In the genomic region with DNA sequence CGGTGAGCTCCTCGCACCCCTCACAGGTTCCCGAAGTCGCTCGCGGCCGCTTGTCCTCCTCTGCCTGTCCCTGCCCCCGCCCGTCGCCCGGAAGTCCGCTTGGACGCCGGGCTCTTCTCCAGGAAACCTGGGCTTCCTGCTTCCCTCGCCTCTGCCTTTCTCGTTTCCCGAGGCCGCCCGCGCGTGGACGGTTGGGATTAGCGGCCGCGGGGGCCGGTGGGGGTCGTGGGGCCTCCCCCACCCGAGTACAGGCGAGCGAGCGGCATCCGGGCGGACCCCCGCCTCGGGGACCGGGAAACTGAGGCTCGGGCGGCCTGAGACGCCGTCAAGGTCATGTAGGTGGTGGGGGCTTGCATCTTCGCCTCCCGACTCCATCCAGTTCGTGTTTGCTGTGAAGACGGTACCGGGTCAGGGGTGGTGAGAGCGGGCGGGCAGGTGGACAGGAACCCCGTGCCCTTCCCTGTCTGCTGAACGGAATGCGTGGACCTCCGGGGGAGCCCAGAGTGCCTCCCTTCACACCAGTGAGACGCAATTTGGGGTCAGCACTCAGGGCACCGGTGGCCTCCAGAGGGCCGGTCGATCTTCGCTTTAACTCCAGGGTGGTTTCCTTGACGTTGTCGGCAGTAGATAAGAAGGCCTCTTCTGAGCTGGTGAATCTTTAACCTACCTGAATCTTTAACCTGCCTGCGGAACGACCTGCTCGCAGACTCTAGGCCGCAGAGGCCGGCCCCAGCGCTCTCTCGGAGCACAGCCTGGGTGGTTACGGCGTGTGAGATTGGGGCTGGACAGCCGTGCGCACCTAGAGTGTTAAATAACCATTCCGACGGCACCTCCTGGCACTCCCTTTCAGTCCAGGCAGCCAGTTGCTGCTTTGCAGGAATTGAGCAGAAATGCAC, we compare ENCODE assay signal across 8 cellular contexts. TPM values are rescaled to one million over a fixed set of nuclear protein-coding genes. Genes with fewer than 3 reads are reported as not detected.
DNase-seq lines count a peak whose midpoint lies in the region; ATAC-seq and TF ChIP-seq lines count a peak whose summit lies in the region.

No MANE protein-coding gene starts in this region.

- H3K27ac ChIP-seq in HEK293 (ENCODE audit: extremely low read depth, low read depth, low read length) (peak overlapping the region; percentile 93), SJSA1 (peak overlapping the region; percentile 97), coronary artery (peak overlapping the region; percentile 97 to 99), temporal lobe (ENCODE audit: low read depth, low read length) (peak overlapping the region; percentile 79)

- peak overlapping the region; percentile 76 for H3K4me3 ChIP-seq in HEK293 (ENCODE audit: low read depth, low read length)
- H3K4me3 ChIP-seq in SJSA1, result peak overlapping the region; percentile 98
- peak overlapping the region; percentile 85 for H3K4me3 ChIP-seq in coronary artery

- DNase-seq in ELF-1 (ENCODE audit: low read depth, low spot score), result peak; percentile 55
- DNase-seq in SJSA1 (ENCODE audit: low read depth in 1 of 2, low spot score in 2 of 2), result peak in 1 of 2 experiments; percentile 33
- DNase-seq in coronary artery (ENCODE audit: low spot score), result no peak
- peak; percentile 62 to 78 for DNase-seq in lung microvascular endothelial cell (ENCODE audit: low read depth in 2 of 2)

- H3K9me3 ChIP-seq in HEK293 (ENCODE audit: control insufficient read depth, insufficient read depth, low read depth, low read length) (no peaks in the 10 kb centered on the region), SJSA1 (replicated peaks) (no peaks in the 10 kb centered on the region)

- CTCF ChIA-PET in HEK293 (lab: Yijun Ruan, JAX), result interaction anchor here (0.5 to 1.5 kb wide), 6 partner anchors 48 to 812 kb away, joined by 3 to 5 read pairs (median 4); no protein-coding TSS in a partner anchor

- TF ChIP-seq CTCF in HEK293 (tag by site-specific recombination; IDR thresholded peaks at IDR 0.05), result no peak
- no peak for TF ChIP-seq CTCF in coronary artery (IDR thresholded peaks at IDR 0.05)

- peaks cover 0 to 36% of the 10 kb centered on the region in 2 experiments; a peak in 2 of 3 replicates for H3K36me3 ChIP-seq in HEK293 (ENCODE audit: control insufficient read depth in 2 of 2, insufficient read depth in 1 of 2, low read length in 2 of 2)
- H3K36me3 ChIP-seq in SJSA1, result peaks cover 40% of the 10 kb centered on the region

- H3K4me1 ChIP-seq in HEK293 (ENCODE audit: control insufficient read depth, insufficient read depth, low read length) (peaks cover 35% of the 10 kb centered on the region), SJSA1 (replicated peaks) (peaks cover 56% of the 10 kb centered on the region)

- ATAC-seq in GM21576 (IDR thresholded peaks at IDR 0.05; ENCODE audit: unreplicated experiment) (no peak), HG02588 (IDR thresholded peaks at IDR 0.05; ENCODE audit: unreplicated experiment) (no peak)

- POLR2A ChIA-PET in HEK293 (lab: Yijun Ruan, JAX), result interaction anchor here (0.5 to 2.9 kb wide), 14 partner anchors 9 to 400 kb away, joined by 3 to 21 read pairs (median 6); partner anchors contain the start of genes IBA57, MRPL55 and WNT9A

- no peaks in the 10 kb centered on the region for H3K27me3 ChIP-seq in SJSA1 (replicated peaks)

TF ChIP-seq in HEK293, 187 proteins besides CTCF, POLR2A, EP300 and RAD21 (continues in another document):
- TF ChIP-seq ZSCAN30 (tag by site-specific recombination; IDR thresholded peaks at IDR 0.05), result 0 out of 2 replicates have a peak, but pooled peaks have one; percentile 2
- TF ChIP-seq ZNF670 (tag by site-specific recombination; IDR thresholded peaks at IDR 0.05; ENCODE audit: low read depth), result no peak
- TF ChIP-seq, protein P1, sequence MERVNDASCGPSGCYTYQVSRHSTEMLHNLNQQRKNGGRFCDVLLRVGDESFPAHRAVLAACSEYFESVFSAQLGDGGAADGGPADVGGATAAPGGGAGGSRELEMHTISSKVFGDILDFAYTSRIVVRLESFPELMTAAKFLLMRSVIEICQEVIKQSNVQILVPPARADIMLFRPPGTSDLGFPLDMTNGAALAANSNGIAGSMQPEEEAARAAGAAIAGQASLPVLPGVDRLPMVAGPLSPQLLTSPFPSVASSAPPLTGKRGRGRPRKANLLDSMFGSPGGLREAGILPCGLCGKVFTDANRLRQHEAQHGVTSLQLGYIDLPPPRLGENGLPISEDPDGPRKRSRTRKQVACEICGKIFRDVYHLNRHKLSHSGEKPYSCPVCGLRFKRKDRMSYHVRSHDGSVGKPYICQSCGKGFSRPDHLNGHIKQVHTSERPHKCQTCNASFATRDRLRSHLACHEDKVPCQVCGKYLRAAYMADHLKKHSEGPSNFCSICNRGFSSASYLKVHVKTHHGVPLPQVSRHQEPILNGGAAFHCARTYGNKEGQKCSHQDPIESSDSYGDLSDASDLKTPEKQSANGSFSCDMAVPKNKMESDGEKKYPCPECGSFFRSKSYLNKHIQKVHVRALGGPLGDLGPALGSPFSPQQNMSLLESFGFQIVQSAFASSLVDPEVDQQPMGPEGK (tag by site-specific recombination; IDR thresholded peaks at IDR 0.05), result peak; percentile 60
- peak; percentile 19; the same call in 1 of the 2 replicates for TF ChIP-seq ZNF391 (tag by site-specific recombination; IDR thresholded peaks at IDR 0.05; ENCODE audit: borderline replicate concordance, low read depth)
- TF ChIP-seq KLF1 (tag by site-specific recombination; IDR thresholded peaks at IDR 0.05), result no peak
- TF ChIP-seq ZNF501 (tag by site-specific recombination; IDR thresholded peaks at IDR 0.05), result peak; percentile 55; the same call in 1 of the 2 replicates
- peak; percentile 35; the same call in 1 of the 2 replicates for TF ChIP-seq ZNF639 (tag by site-specific recombination; IDR thresholded peaks at IDR 0.05)
- 0 out of 2 replicates have a peak, but pooled peaks have one; percentile 32 for TF ChIP-seq ZNF2 (tag by site-specific recombination; IDR thresholded peaks at IDR 0.05)
- peak; percentile 55 for TF ChIP-seq GLIS2 (tag by site-specific recombination; IDR thresholded peaks at IDR 0.05)
- 0 out of 2 replicates have a peak, but pooled peaks have one; percentile 0 for TF ChIP-seq ZNF596 (tag by site-specific recombination; IDR thresholded peaks at IDR 0.05)
- TF ChIP-seq ZNF623 (tag by site-specific recombination; IDR thresholded peaks at IDR 0.05), result peak; percentile 14; the same call in 1 of the 2 replicates
- TF ChIP-seq ZNF146 (tag by site-specific recombination; IDR thresholded peaks at IDR 0.05), result no peak
- TF ChIP-seq ZBTB21 (tag by site-specific recombination; IDR thresholded peaks at IDR 0.05), result no peak
- 0 out of 2 replicates have a peak, but pooled peaks have one; percentile 7 for TF ChIP-seq EGR2 (tag by site-specific recombination; IDR thresholded peaks at IDR 0.05; ENCODE audit: low read depth)
- TF ChIP-seq, protein P2, sequence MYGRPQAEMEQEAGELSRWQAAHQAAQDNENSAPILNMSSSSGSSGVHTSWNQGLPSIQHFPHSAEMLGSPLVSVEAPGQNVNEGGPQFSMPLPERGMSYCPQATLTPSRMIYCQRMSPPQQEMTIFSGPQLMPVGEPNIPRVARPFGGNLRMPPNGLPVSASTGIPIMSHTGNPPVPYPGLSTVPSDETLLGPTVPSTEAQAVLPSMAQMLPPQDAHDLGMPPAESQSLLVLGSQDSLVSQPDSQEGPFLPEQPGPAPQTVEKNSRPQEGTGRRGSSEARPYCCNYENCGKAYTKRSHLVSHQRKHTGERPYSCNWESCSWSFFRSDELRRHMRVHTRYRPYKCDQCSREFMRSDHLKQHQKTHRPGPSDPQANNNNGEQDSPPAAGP (tag by site-specific recombination; IDR thresholded peaks at IDR 0.05), result peak; percentile 51

RNA-seq across cellular contexts. Expression of gene ARF1, which starts 0.7 kb away (rescaled TPM):
- 161 and 212 TPM in 2 replicates for total RNA-seq in SJSA1 (2014; rRNA removed; shearing (Covaris generic))
- total RNA-seq in lung microvascular endothelial cell, result 205 and 292 TPM in 2 replicates
- 86.1 TPM for total RNA-seq in temporal lobe

RNA-seq across cellular contexts. Expression of gene C1orf35, which starts 19.9 kb away (rescaled TPM):
- 18.7 and 49.2 TPM in 2 replicates for total RNA-seq in SJSA1 (2014; rRNA removed; shearing (Covaris generic))
- total RNA-seq in lung microvascular endothelial cell (6.5 and 8.1 TPM in 2 replicates), temporal lobe (5.4 TPM)

RNA-seq across cellular contexts. Expression of gene MRPL55, which starts 25.9 kb away (rescaled TPM):
- total RNA-seq in SJSA1 (2014; rRNA removed; shearing (Covaris generic)), result 93.4 and 101 TPM in 2 replicates
- total RNA-seq in lung microvascular endothelial cell (35.7 and 47.4 TPM in 2 replicates), temporal lobe (66.4 TPM)

RNA-seq across cellular contexts. Expression of gene GUK1, which starts 56.9 kb away (rescaled TPM):
- 307 and 334 TPM in 2 replicates for total RNA-seq in SJSA1 (2014; rRNA removed; shearing (Covaris generic))
- 590 and 952 TPM in 2 replicates for total RNA-seq in lung microvascular endothelial cell
- total RNA-seq in temporal lobe, result 109 TPM
